Comparison of ENCODE assay signal across 18 cellular contexts in genomic region chr22:23293720-23294119, GRCh38.
DNase-seq lines count a peak whose midpoint lies in the region; ATAC-seq and TF ChIP-seq lines count a peak whose summit lies in the region.
"Had no signal": no experiment of that assay in that cellular context is flagged by ENCODE, and none has a peak within 500 bp of the region (broad histone marks: within the 10 kb centered on the region; RNA-seq: fewer than 3 reads in every experiment).

No MANE protein-coding gene starts in this region.

- TF ChIP-seq CTCF in glutamatergic neuron (IDR thresholded peaks at IDR 0.05; ENCODE audit: partially characterized antibody, unreplicated experiment) = no peak

- H3K4me1 Mint-ChIP-seq in T-helper 17 cell (peaks cover 3% of the 10 kb centered on the region), glutamatergic neuron (ENCODE audit: low read depth, unreplicated experiment) (peaks cover 30% of the 10 kb centered on the region)
- H3K4me1 Mint-ChIP-seq: B cell; CD4-positive, CD25-positive, alpha-beta regulatory T cell had no signal

- peak overlapping the region; percentile 77 for H4K91ac ChIP-seq in trophoblast cell (ENCODE audit: low read depth, low read length)

- peak overlapping the region; percentile 14 for H3K9ac ChIP-seq in trophoblast cell (ENCODE audit: low read length)
- H3K9ac ChIP-seq: BLaER1, GM23248 had no signal

- H3K27ac ChIP-seq in trophoblast cell (ENCODE audit: low read depth, low read length) = peak overlapping the region; percentile 78
- H3K27ac ChIP-seq: 22Rv1, BLaER1, C4-2B, GM23248 had no signal

- no peak for ATAC-seq in T-helper 17 cell
- no peak for ATAC-seq in GM18870 (IDR thresholded peaks at IDR 0.05; ENCODE audit: unreplicated experiment)
- ATAC-seq: CD8-positive, alpha-beta T cell had no signal

- H3K4ac ChIP-seq in trophoblast cell (ENCODE audit: low read depth, low read length) = peak overlapping the region; percentile 57

- H4K8ac ChIP-seq in trophoblast cell (ENCODE audit: low read depth, low read length) = peak overlapping the region; percentile 56

- H3K36me3 Mint-ChIP-seq in T-helper 17 cell (ENCODE audit: low read depth) (peaks cover 10% of the 10 kb centered on the region), glutamatergic neuron (ENCODE audit: unreplicated experiment) (peaks cover 7% of the 10 kb centered on the region)

- no peak overlapping the region for H3K23ac ChIP-seq in trophoblast cell (ENCODE audit: low read length)

- H3K4me1 ChIP-seq in trophoblast cell (ENCODE audit: control insufficient read depth in 1 of 2, insufficient read depth in 2 of 2, low read length in 2 of 2) = peaks cover 34 to 39% of the 10 kb centered on the region in 2 experiments

- H3K27ac Mint-ChIP-seq in T-helper 17 cell (no peak overlapping the region), glutamatergic neuron (ENCODE audit: unreplicated experiment) (peak overlapping the region; percentile 62)
- H3K27ac Mint-ChIP-seq: B cell; CD8-positive, alpha-beta T cell had no signal

- H2BK120ac ChIP-seq in trophoblast cell (ENCODE audit: insufficient read depth, low read length, poor library complexity) = peak overlapping the region; percentile 82

- H3K79me1 ChIP-seq in trophoblast cell (ENCODE audit: low read length) = peaks cover 14% of the 10 kb centered on the region

- DNase-seq in T-helper 17 cell (no peak), glutamatergic neuron (no peak), trophoblast cell (no peak), pons (ENCODE audit: low spot score) (no peak)
- DNase-seq in stimulated activated naive CD4-positive, alpha-beta T cell (lab: John Stamatoyannopoulos, UW) = no peak
- DNase-seq: Caco-2; CD4-positive, CD25-positive, alpha-beta regulatory T cell; CD8-positive, alpha-beta T cell; DMS153; DND-41; GM23248; H7; HCEC 1CT had no signal

- peak overlapping the region; percentile 31 for H2BK12ac ChIP-seq in trophoblast cell (ENCODE audit: low read length)

- H3K4me2 ChIP-seq in trophoblast cell (ENCODE audit: low read length) = no peak overlapping the region
- H3K4me2 ChIP-seq: BLaER1 had no signal

- H3K27me3 Mint-ChIP-seq in T-helper 17 cell (no peaks in the 10 kb centered on the region), glutamatergic neuron (ENCODE audit: unreplicated experiment) (peaks cover 17% of the 10 kb centered on the region)
- H3K27me3 Mint-ChIP-seq: B cell; CD4-positive, CD25-positive, alpha-beta regulatory T cell had no signal

- peaks cover 56 to 66% of the 10 kb centered on the region in 2 experiments for H3K36me3 ChIP-seq in trophoblast cell (ENCODE audit: control insufficient read depth in 1 of 2, insufficient read depth in 2 of 2, low read length in 2 of 2)

- WGBS in trophoblast cell (ENCODE audit: extremely low coverage, insufficient coverage, insufficient read length) = no CpG with 5 or more reads among the region's 14 CpGs

- peak overlapping the region; percentile 47 for H3K18ac ChIP-seq in trophoblast cell (ENCODE audit: low read length)

- peaks cover 5% of the 10 kb centered on the region for H3K79me2 ChIP-seq in trophoblast cell (ENCODE audit: control insufficient read depth, insufficient read depth, low read length, poor library complexity)

- peaks cover 23% of the 10 kb centered on the region for H3K9me3 Mint-ChIP-seq in glutamatergic neuron (ENCODE audit: unreplicated experiment)
- H3K9me3 Mint-ChIP-seq: CD4-positive, CD25-positive, alpha-beta regulatory T cell; CD8-positive, alpha-beta T cell had no signal

- peak overlapping the region; percentile 54 for H2BK5ac ChIP-seq in trophoblast cell (ENCODE audit: low read depth, low read length, poor library complexity)

- H3K9me3 ChIP-seq in T-helper 17 cell (ENCODE audit: control insufficient read depth, low read length, poor library complexity, severe bottlenecking) = no peaks in the 10 kb centered on the region
- H3K9me3 ChIP-seq in trophoblast cell (ENCODE audit: insufficient read depth, low read depth, low read length) = no peaks in the 10 kb centered on the region
- H3K9me3 ChIP-seq: BLaER1, Caco-2 had no signal

- H3K14ac ChIP-seq in trophoblast cell (ENCODE audit: low read length) = peak overlapping the region; percentile 59

- no peak overlapping the region for H4K12ac ChIP-seq in trophoblast cell (ENCODE audit: low read depth, low read length)

- H3K4me3 Mint-ChIP-seq in T-helper 17 cell (peak overlapping the region; percentile 31), glutamatergic neuron (ENCODE audit: unreplicated experiment) (no peak overlapping the region)
- H3K4me3 Mint-ChIP-seq: B cell; CD4-positive, CD25-positive, alpha-beta regulatory T cell; CD8-positive, alpha-beta T cell had no signal

- no peak overlapping the region for H3K4me3 ChIP-seq in trophoblast cell (ENCODE audit: low read depth, low read length)
- H3K4me3 ChIP-seq: BLaER1, GM23248 had no signal

- H3K27me3 ChIP-seq in trophoblast cell (ENCODE audit: insufficient read depth, low read length) = no peaks in the 10 kb centered on the region
- H3K27me3 ChIP-seq: BLaER1 had no signal

- H2AFZ ChIP-seq in trophoblast cell (ENCODE audit: insufficient read depth, low read length, poor library complexity) = no peak overlapping the region
- H2AFZ ChIP-seq: GM23248 had no signal

- peak overlapping the region; percentile 29 for H2AK5ac ChIP-seq in trophoblast cell (ENCODE audit: low read length)
